Comparison of ENCODE assay signal across 19 cellular contexts in genomic region chr2:33496150-33496549, GRCh38. TPM values are rescaled to one million over a fixed set of nuclear protein-coding genes. Genes with fewer than 3 reads are reported as not detected.
A peak's percentile ranks its signal among the peaks of the same experiment; 100 is the strongest.
DNase-seq lines count a peak whose midpoint lies in the region; ATAC-seq and TF ChIP-seq lines count a peak whose summit lies in the region.
"Had no signal": no experiment of that assay in that cellular context is flagged by ENCODE, and none has a peak within 500 bp of the region (broad histone marks: within the 10 kb centered on the region; RNA-seq: fewer than 3 reads in every experiment).

No MANE protein-coding gene starts in this region.

- peaks cover 19% of the 10 kb centered on the region for H3K27me3 Mint-ChIP-seq in T-helper 2 cell treated with Interferon-gamma antibody and Interleukin-4, amounts not matched to agents 5 μg/mL and 100 μg/mL, for 36 hours (ENCODE audit: low read depth)

- peaks cover 11% of the 10 kb centered on the region for H3K36me3 Mint-ChIP-seq in T-helper 2 cell treated with Interferon-gamma antibody and Interleukin-4, amounts not matched to agents 5 μg/mL and 100 μg/mL, for 36 hours (ENCODE audit: low read depth)

- no peak for DNase-seq in T-helper 2 cell treated with Interferon-gamma antibody and Interleukin-4, amounts not matched to agents 5 μg/mL and 100 μg/mL, for 36 hours (ENCODE audit: low spot score)
- DNase-seq in T-helper 2 cell: no peak
- peak; percentile 52 for DNase-seq in M059J (ENCODE audit: low read depth)
- DNase-seq in choroid plexus epithelial cell (ENCODE audit: low read depth): peak; percentile 47
- DNase-seq in skeletal muscle cell (ENCODE audit: low read depth): peak; percentile 69
- no peak for DNase-seq in NCI-H345 (lab: John Stamatoyannopoulos, UW)
- no peak for DNase-seq in HK-2 (ENCODE audit: unreplicated experiment)
- DNase-seq: 8988T; activated CD4-positive, alpha-beta T cell treated with anti-CD3 and anti-CD28 coated beads, Interleukin-2, amount 50 U/mL, for 48 hours; aorta; foreskin melanocyte; GF-D8; NCI-H2029 treated with DMSO at 0.1 percent for 48 hours; NCI-H748 treated with DMSO at 0.1 percent for 48 hours; sigmoid colon; stimulated activated CD4-positive, alpha-beta T cell treated with anti-CD3 and anti-CD28 coated beads, Interleukin-4, amount 100 ng/mL, for 4 hours; T-helper 9 cell had no signal

- TF ChIP-seq CTCF in choroid plexus epithelial cell (conservative IDR thresholded peaks at IDR 0.05; ENCODE audit: low read depth, low read length): no peak

- H3K9me3 Mint-ChIP-seq in T-helper 2 cell treated with Interferon-gamma antibody and Interleukin-4, amounts not matched to agents 5 μg/mL and 100 μg/mL, for 36 hours: peaks cover 9% of the 10 kb centered on the region
- H3K9me3 Mint-ChIP-seq: GM23338 had no signal

- H3K4me1 Mint-ChIP-seq in T-helper 2 cell treated with Interferon-gamma antibody and Interleukin-4, amounts not matched to agents 5 μg/mL and 100 μg/mL, for 36 hours (ENCODE audit: low read depth): peaks cover 50% of the 10 kb centered on the region
- H3K4me1 Mint-ChIP-seq: GM23338 had no signal

- H3K4me3 Mint-ChIP-seq in T-helper 2 cell treated with Interferon-gamma antibody and Interleukin-4, amounts not matched to agents 5 μg/mL and 100 μg/mL, for 36 hours: peak overlapping the region; percentile 54
- H3K4me3 Mint-ChIP-seq: GM23338 had no signal

- H3K4me3 ChIP-seq in choroid plexus epithelial cell (ENCODE audit: low read depth, low read length): no peak overlapping the region
- no peak overlapping the region for H3K4me3 ChIP-seq in skeletal muscle cell (ENCODE audit: low read depth, low read length)
- H3K4me3 ChIP-seq: GM23338, sigmoid colon had no signal

- ATAC-seq in GM21619 (IDR thresholded peaks at IDR 0.05; ENCODE audit: unreplicated experiment): no peak
- ATAC-seq: GM23338 had no signal

- H3K27ac Mint-ChIP-seq in T-helper 2 cell treated with Interferon-gamma antibody and Interleukin-4, amounts not matched to agents 5 μg/mL and 100 μg/mL, for 36 hours: peak overlapping the region; percentile 42
- H3K27ac Mint-ChIP-seq: GM23338 had no signal

RNA-seq across cellular contexts. Expression of gene RASGRP3, which starts 19.7 kb away (rescaled TPM):
- total RNA-seq in M059J (2014; rRNA removed; shearing (Covaris generic)): 24.5 and 26.4 TPM in 2 replicates

Comparison
In these comparisons a context has a peak if more than half of its experiments do, and no peak if none do; other contexts are left out.
1. DNase-seq: peak in M059J (single experiment), choroid plexus epithelial cell (single experiment) and skeletal muscle cell (single experiment); none in T-helper 2 cell treated with Interferon-gamma antibody and Interleukin-4, amounts not matched to agents 5 μg/mL and 100 μg/mL, for 36 hours (single experiment), T-helper 2 cell (0 of 5), NCI-H345 (single experiment) and HK-2 (single experiment).